Comparison of ENCODE assay signal across 8 cellular contexts in genomic region chr19:33898062-33898677, GRCh38.
"Had no signal": no experiment of that assay in that cellular context is flagged by ENCODE, and none has a peak within 500 bp of the region (broad histone marks: within the 10 kb centered on the region; RNA-seq: fewer than 3 reads in every experiment).

No MANE protein-coding gene starts in this region.

- FAIRE-seq: H1, H54 had no signal

- H3K4me3 ChIP-seq: GM23338 had no signal

- H2AFZ ChIP-seq: GM23338 had no signal

- H3K4me2 ChIP-seq: GM23338 had no signal

- DNase-seq: H9, HCEC 1CT, HFFc6, KG1 had no signal

- ATAC-seq: GM23338 had no signal

- H3K27ac ChIP-seq: HL-60 had no signal
